In the genomic region with DNA sequence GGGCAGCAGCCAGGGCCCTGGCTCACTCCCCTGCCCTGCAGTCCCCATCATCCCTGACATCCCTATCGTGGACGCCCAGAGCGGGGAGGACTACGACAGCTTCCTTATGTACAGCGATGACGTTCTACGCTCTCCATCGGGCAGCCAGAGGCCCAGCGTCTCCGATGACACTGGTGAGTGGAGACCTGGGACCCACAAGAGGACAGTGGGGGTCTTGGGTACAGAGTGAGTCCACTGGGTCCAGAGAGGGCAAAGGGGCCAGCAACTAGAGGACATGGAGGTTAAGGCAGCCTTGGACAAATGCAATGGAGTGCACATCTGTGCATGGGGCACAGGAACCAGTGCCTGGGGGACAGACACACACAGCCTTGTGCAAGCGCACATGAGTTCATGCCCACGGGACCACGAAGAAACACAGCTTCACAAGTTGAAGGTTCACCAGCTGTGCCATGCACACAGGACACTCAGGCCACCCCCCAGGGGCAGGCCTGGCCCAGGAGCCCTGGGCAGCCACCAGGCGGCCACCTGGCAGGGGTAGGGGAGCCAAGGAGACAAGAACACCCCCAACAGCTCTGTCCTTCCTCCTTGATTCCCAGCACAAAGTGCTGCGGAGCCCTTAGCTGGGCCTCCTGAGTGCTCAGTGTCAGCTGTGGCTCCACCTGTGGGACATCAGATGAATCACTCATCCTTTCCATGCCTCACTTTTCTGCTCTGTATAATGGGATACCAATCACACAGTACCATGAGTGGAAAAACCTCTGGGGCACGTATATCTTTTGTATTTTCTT, we compare ENCODE assay signal across 13 cellular contexts. TPM values are rescaled to one million over a fixed set of nuclear protein-coding genes. Genes with fewer than 3 reads are reported as not detected.
DNase-seq lines count a peak whose midpoint lies in the region; ATAC-seq and TF ChIP-seq lines count a peak whose summit lies in the region.
"Had no signal": no experiment of that assay in that cellular context is flagged by ENCODE, and none has a peak within 500 bp of the region (broad histone marks: within the 10 kb centered on the region; RNA-seq: fewer than 3 reads in every experiment).

No MANE protein-coding gene starts in this region.

- POLR2A ChIA-PET in CD8-positive, alpha-beta T cell (lab: Charles Lee): interaction anchor here (1.0 to 4.6 kb wide), 11 partner anchors 12 to 463 kb away, joined by 3 to 60 read pairs (median 5); partner anchors contain the start of genes GALK1, RECQL5, SAP30BP and TRIM65

- H2BK5ac ChIP-seq in mesenchymal stem cell (ENCODE audit: low read depth, low read length, poor library complexity, severe bottlenecking): no peak overlapping the region

- no peaks in the 10 kb centered on the region for H3K27me3 ChIP-seq in CD8-positive, alpha-beta T cell (ENCODE audit: insufficient read depth, low read length)
- peaks cover 0 to 10% of the 10 kb centered on the region in 2 experiments for H3K27me3 ChIP-seq in mesenchymal stem cell (ENCODE audit: control insufficient read depth in 1 of 2, insufficient read depth in 1 of 2, low read length in 2 of 2)
- H3K27me3 ChIP-seq: left lung, transverse colon had no signal

- H2BK120ac ChIP-seq in mesenchymal stem cell (ENCODE audit: low read depth, low read length): no peak overlapping the region

- peak overlapping the region; percentile 64 for H3K4me3 Mint-ChIP-seq in CD8-positive, alpha-beta T cell
- peak overlapping the region; percentile 74 for H3K4me3 Mint-ChIP-seq in T-helper 17 cell

- H2AK5ac ChIP-seq in mesenchymal stem cell (ENCODE audit: low read length, severe bottlenecking): no peak overlapping the region

- 93% methylated on average over 16 of the region's 16 CpGs for WGBS in mesenchymal stem cell

- H2BK15ac ChIP-seq in mesenchymal stem cell (ENCODE audit: low read depth, poor library complexity, severe bottlenecking): peak overlapping the region; percentile 1

- H3K18ac ChIP-seq in mesenchymal stem cell (ENCODE audit: low read depth in 1 of 2, low read length in 2 of 2): no peak overlapping the region

- no peak overlapping the region for H3K4me3 ChIP-seq in CD8-positive, alpha-beta T cell (ENCODE audit: low read depth, low read length)
- no peak overlapping the region for H3K4me3 ChIP-seq in mesenchymal stem cell (ENCODE audit: insufficient read depth in 1 of 2, low read depth in 1 of 2, low read length in 2 of 2)

- no peak overlapping the region for H3K27ac Mint-ChIP-seq in CD8-positive, alpha-beta T cell
- H3K27ac Mint-ChIP-seq in T-helper 17 cell: no peak overlapping the region

- H3K36me3 Mint-ChIP-seq in CD8-positive, alpha-beta T cell: no peaks in the 10 kb centered on the region
- H3K36me3 Mint-ChIP-seq in T-helper 17 cell (ENCODE audit: low read depth): peaks cover 2% of the 10 kb centered on the region

- no peak overlapping the region for H4K8ac ChIP-seq in mesenchymal stem cell (ENCODE audit: low read length)

- H3K4ac ChIP-seq in mesenchymal stem cell (ENCODE audit: low read depth in 1 of 2, low read length in 2 of 2): no peak overlapping the region

- no peak for DNase-seq in CD8-positive, alpha-beta T cell
- peak; percentile 77 for DNase-seq in GM13976 (ENCODE audit: low spot score)
- DNase-seq in T-helper 17 cell: no peak
- DNase-seq in mesenchymal stem cell: no peak
- DNase-seq in middle frontal gyrus (ENCODE audit: extremely low spot score, low spot score): no peak
- no peak for DNase-seq in ACHN
- DNase-seq in NCI-H1092 treated with DMSO at 0.1 percent for 48 hours (lab: John Stamatoyannopoulos, UW): no peak
- DNase-seq: activated gamma-delta T cell treated with Interleukin-2 at 50 U/mL for 16 hours, cortex of kidney, NCI-H1417 treated with DMSO at 0.1 percent for 48 hours, transverse colon had no signal

- no peaks in the 10 kb centered on the region for H3K9me3 Mint-ChIP-seq in CD8-positive, alpha-beta T cell

- intact Hi-C loops in CD8-positive, alpha-beta T cell (cut with DNase I, micrococcal nuclease): loop anchor here (1.0 to 5.0 kb wide), 4 partner anchors 35 to 164 kb away; partner anchors contain the start of gene UNC13D (in 1 of the 2)

- H2AFZ ChIP-seq in mesenchymal stem cell (ENCODE audit: low read depth, low read length): no peak overlapping the region

- H3K4me1 Mint-ChIP-seq in CD8-positive, alpha-beta T cell (ENCODE audit: low read depth): peaks cover 21% of the 10 kb centered on the region
- H3K4me1 Mint-ChIP-seq in T-helper 17 cell: peaks cover 17% of the 10 kb centered on the region

- in situ Hi-C loops in GM13976 (cut with MboI; ENCODE audit: low sequenced_read_pairs, unreplicated experiment): no loop called here
- in situ Hi-C loops in ACHN (cut with HindIII; ENCODE audit: low pct_ligation_motif_present, low pct_unique_long_range_greater_than_20kb, low sequenced_read_pairs): no loop called here

- no peak overlapping the region for H3K14ac ChIP-seq in mesenchymal stem cell (ENCODE audit: low read length in 2 of 2)

- no peak overlapping the region for H2BK12ac ChIP-seq in mesenchymal stem cell (ENCODE audit: low read length in 2 of 2)

- H3K27ac ChIP-seq in CD8-positive, alpha-beta T cell (ENCODE audit: low read depth, low read length): no peak overlapping the region
- H3K27ac ChIP-seq in mesenchymal stem cell (ENCODE audit: low read length, poor library complexity, severe bottlenecking): no peak overlapping the region
- H3K27ac ChIP-seq: left lung had no signal

- H3K4me1 ChIP-seq in CD8-positive, alpha-beta T cell (ENCODE audit: insufficient read depth, low read length): peaks cover 23% of the 10 kb centered on the region
- H3K4me1 ChIP-seq in mesenchymal stem cell (ENCODE audit: control insufficient read depth, insufficient read depth, low read depth, low read length): peaks cover 32% of the 10 kb centered on the region

- no peak overlapping the region for H3K4me2 ChIP-seq in mesenchymal stem cell (ENCODE audit: low read length, poor library complexity, severe bottlenecking)

- no peak overlapping the region for H3K23ac ChIP-seq in mesenchymal stem cell (ENCODE audit: low read length in 2 of 2)

- CTCF ChIA-PET in CD8-positive, alpha-beta T cell (lab: Charles Lee): interaction anchor here (0.9 to 14.8 kb wide), 39 partner anchors 8 to 257 kb away, joined by 3 to 428 read pairs (median 6); partner anchors contain the start of genes GALK1, RECQL5, SAP30BP and SMIM5

- no peaks in the 10 kb centered on the region for H3K9me3 ChIP-seq in CD8-positive, alpha-beta T cell (ENCODE audit: low read length)
- H3K9me3 ChIP-seq in T-helper 17 cell (ENCODE audit: control insufficient read depth, low read length, poor library complexity, severe bottlenecking) (no peaks in the 10 kb centered on the region), mesenchymal stem cell (ENCODE audit: control insufficient read depth, low read length) (no peaks in the 10 kb centered on the region)
- H3K9me3 ChIP-seq: left lung, transverse colon had no signal

- peaks cover 11% of the 10 kb centered on the region for H3K79me1 ChIP-seq in mesenchymal stem cell (replicated peaks; ENCODE audit: low read length, poor library complexity, severe bottlenecking)

- H3K9ac ChIP-seq in mesenchymal stem cell (ENCODE audit: low read length): no peak overlapping the region

- H3K27me3 Mint-ChIP-seq in CD8-positive, alpha-beta T cell (ENCODE audit: low read depth): peaks cover 2% of the 10 kb centered on the region
- H3K27me3 Mint-ChIP-seq in T-helper 17 cell: peaks cover 4% of the 10 kb centered on the region

- no peaks in the 10 kb centered on the region for H3K36me3 ChIP-seq in CD8-positive, alpha-beta T cell (ENCODE audit: insufficient read depth, low read length)
- H3K36me3 ChIP-seq in mesenchymal stem cell (ENCODE audit: control insufficient read depth in 1 of 2, insufficient read depth in 2 of 2, low read depth in 1 of 2, low read length in 2 of 2): peaks cover 0 to 92% of the 10 kb centered on the region in 2 experiments

- no peak for TF ChIP-seq CTCF in CD8-positive, alpha-beta T cell (IDR thresholded peaks at IDR 0.05)
- TF ChIP-seq CTCF in GM13976 (IDR thresholded peaks at IDR 0.05; ENCODE audit: borderline replicate concordance, control extremely low read depth, extremely low read depth, insufficient read depth, missing control alignments): no peak

- no peak overlapping the region for H4K91ac ChIP-seq in mesenchymal stem cell (ENCODE audit: low read length)

- no peak for ATAC-seq in CD8-positive, alpha-beta T cell
- ATAC-seq in T-helper 17 cell (no peak), GM18517 (IDR thresholded peaks at IDR 0.05; ENCODE audit: unreplicated experiment) (no peak)

RNA-seq across cellular contexts. Expression of gene GALK1, which starts 12.4 kb away (rescaled TPM):
- total RNA-seq in CD8-positive, alpha-beta T cell: 1 to 10 TPM; 3.4 to 3.7 TPM
- 1 to 10 TPM; 9.6 to 9.7 TPM for total RNA-seq in T-helper 17 cell
- 29.0 TPM for polyA plus RNA-seq in mesenchymal stem cell (2013, experiment 1 of 2)
- 27.7 TPM for polyA plus RNA-seq in mesenchymal stem cell (2013, experiment 2 of 2)

RNA-seq across cellular contexts. Expression of gene ITGB4, which starts 31.3 kb away (rescaled TPM):
- total RNA-seq in CD8-positive, alpha-beta T cell: 1 to 10 TPM; 1.2 to 2.3 TPM
- under 1 TPM in 1 of 2 donors, not detected in 1; 0.72 TPM for total RNA-seq in T-helper 17 cell
- polyA plus RNA-seq in mesenchymal stem cell (2013, experiment 1 of 2): 1.3 TPM
- polyA plus RNA-seq in mesenchymal stem cell (2013, experiment 2 of 2): 1.0 TPM

RNA-seq across cellular contexts. Expression of gene UNK, which starts 32.0 kb away (rescaled TPM):
- total RNA-seq in CD8-positive, alpha-beta T cell: 10 to 100 TPM; 37.3 to 42.8 TPM
- 10 to 100 TPM; 30.3 to 33.4 TPM for total RNA-seq in T-helper 17 cell
- 16.2 TPM for polyA plus RNA-seq in mesenchymal stem cell (2013, experiment 1 of 2)
- 14.8 TPM for polyA plus RNA-seq in mesenchymal stem cell (2013, experiment 2 of 2)
